Comparison of ENCODE assay signal across 14 cellular contexts in genomic region chr3:59246719-59247401, GRCh38.
DNase-seq lines count a peak whose midpoint lies in the region; ATAC-seq, FAIRE-seq and TF ChIP-seq lines count a peak whose summit lies in the region.
"Had no signal": no experiment of that assay in that cellular context is flagged by ENCODE, and none has a peak within 500 bp of the region (broad histone marks: within the 10 kb centered on the region; RNA-seq: fewer than 3 reads in every experiment).

No MANE protein-coding gene starts in this region.

- WGBS in mesenchymal stem cell: 97% methylated on average over 3 of the region's 3 CpGs

- H2AK5ac ChIP-seq in mesenchymal stem cell (ENCODE audit: low read length, severe bottlenecking): no peak overlapping the region

- H3K4me1 Mint-ChIP-seq in CD4-positive, alpha-beta memory T cell: no peaks in the 10 kb centered on the region

- no peak overlapping the region for H3K23ac ChIP-seq in mesenchymal stem cell (ENCODE audit: low read length in 2 of 2)

- H3K27ac Mint-ChIP-seq in CD4-positive, alpha-beta memory T cell: no peak overlapping the region

- no peak overlapping the region for H4K91ac ChIP-seq in mesenchymal stem cell (ENCODE audit: low read length)

- no peak overlapping the region for H3K4me3 ChIP-seq in mesenchymal stem cell (ENCODE audit: insufficient read depth in 1 of 2, low read depth in 1 of 2, low read length in 2 of 2)
- no peak overlapping the region for H3K4me3 ChIP-seq in CD4-positive, alpha-beta memory T cell (ENCODE audit: low read length in 2 of 2)
- H3K4me3 ChIP-seq: SJCRH30, stomach had no signal

- TF ChIP-seq CTCF in GM20000 (IDR thresholded peaks at IDR 0.05; ENCODE audit: extremely low read depth, missing control alignments): no peak

- no peak for DNase-seq in GM12891 (ENCODE audit: insufficient read length, low spot score)
- peak; percentile 36 for DNase-seq in GM20000 (ENCODE audit: low spot score)
- peak; percentile 51 for DNase-seq in germinal center (ENCODE audit: low spot score)
- DNase-seq in stimulated activated CD4-positive, alpha-beta T cell treated with anti-CD3 and anti-CD28 coated beads, Interleukin-4, amount 100 ng/mL, for 4 hours: no peak
- DNase-seq in mesenchymal stem cell: no peak
- no peak for DNase-seq in CD4-positive, alpha-beta memory T cell
- DNase-seq: activated effector memory CD4-positive, alpha-beta T cell treated with Interleukin-2 at 50 U/mL for 16 hours; NCI-H526 treated with DMSO at 0.1 percent for 48 hours had no signal

- no peak overlapping the region for H3K4me2 ChIP-seq in mesenchymal stem cell (ENCODE audit: low read length, poor library complexity, severe bottlenecking)

- intact Hi-C loops in CD4-positive, alpha-beta memory T cell (cut with micrococcal nuclease): no loop called here

- no peak overlapping the region for H3K4me3 Mint-ChIP-seq in CD4-positive, alpha-beta memory T cell

- H4K8ac ChIP-seq in mesenchymal stem cell (ENCODE audit: low read length): no peak overlapping the region

- no peak for TF ChIP-seq POLR2A in GM12891 (IDR thresholded peaks at IDR 0.05; ENCODE audit: low read depth, low read length)

- H3K4ac ChIP-seq in mesenchymal stem cell (ENCODE audit: low read depth in 1 of 2, low read length in 2 of 2): no peak overlapping the region

- H3K27ac ChIP-seq in mesenchymal stem cell (ENCODE audit: low read length, poor library complexity, severe bottlenecking): no peak overlapping the region
- H3K27ac ChIP-seq in CD4-positive, alpha-beta memory T cell (ENCODE audit: low read depth, low read length): no peak overlapping the region
- H3K27ac ChIP-seq: stomach had no signal

- H3K14ac ChIP-seq in mesenchymal stem cell (ENCODE audit: low read length in 2 of 2): no peak overlapping the region

- H3K4me1 ChIP-seq in mesenchymal stem cell (ENCODE audit: control insufficient read depth, insufficient read depth, low read depth, low read length): peaks cover 4% of the 10 kb centered on the region
- no peaks in the 10 kb centered on the region for H3K4me1 ChIP-seq in CD4-positive, alpha-beta memory T cell (ENCODE audit: insufficient read depth, low read length)

- CTCF ChIA-PET in CD4-positive, alpha-beta memory T cell (lab: Charles Lee; ENCODE audit: partially characterized antibody): no interaction called here

- no peak overlapping the region for H3K18ac ChIP-seq in mesenchymal stem cell (ENCODE audit: low read depth in 1 of 2, low read length in 2 of 2)

- H3K36me3 Mint-ChIP-seq in CD4-positive, alpha-beta memory T cell: no peaks in the 10 kb centered on the region

- H3K79me1 ChIP-seq in mesenchymal stem cell (replicated peaks; ENCODE audit: low read length, poor library complexity, severe bottlenecking): no peaks in the 10 kb centered on the region

- peak; percentile 16 for FAIRE-seq in GM12891 (lab: Jason Lieb, UNC)
- FAIRE-seq: colon had no signal

- H3K27me3 ChIP-seq in mesenchymal stem cell (ENCODE audit: control insufficient read depth in 1 of 2, insufficient read depth in 1 of 2, low read length in 2 of 2): peaks cover 0 to 7% of the 10 kb centered on the region in 2 experiments
- H3K27me3 ChIP-seq in CD4-positive, alpha-beta memory T cell (ENCODE audit: insufficient read depth, low read length): no peaks in the 10 kb centered on the region
- H3K27me3 ChIP-seq: SJCRH30, stomach had no signal

- ATAC-seq in HG03442 (IDR thresholded peaks at IDR 0.05; ENCODE audit: unreplicated experiment) (peak; percentile 43), GM19467 (IDR thresholded peaks at IDR 0.05; ENCODE audit: unreplicated experiment) (no peak)
- ATAC-seq: activated CD4-positive, CD25-positive, alpha-beta regulatory T cell treated with anti-CD3 and anti-CD28 coated beads, Interleukin-2, amount 50 U/mL, for 24 hours had no signal

- no peak overlapping the region for H2BK12ac ChIP-seq in mesenchymal stem cell (ENCODE audit: low read length in 2 of 2)

- H3K9me3 ChIP-seq in mesenchymal stem cell (ENCODE audit: control insufficient read depth, low read length): no peaks in the 10 kb centered on the region
- no peaks in the 10 kb centered on the region for H3K9me3 ChIP-seq in CD4-positive, alpha-beta memory T cell (ENCODE audit: control insufficient read depth in 1 of 2, low read length in 2 of 2)
- H3K9me3 ChIP-seq: SJCRH30, stomach had no signal

- no peak overlapping the region for H3K9ac ChIP-seq in mesenchymal stem cell (ENCODE audit: low read length)

- H3K36me3 ChIP-seq in mesenchymal stem cell (ENCODE audit: control insufficient read depth in 1 of 2, insufficient read depth in 2 of 2, low read depth in 1 of 2, low read length in 2 of 2): no peaks in the 10 kb centered on the region
- no peaks in the 10 kb centered on the region for H3K36me3 ChIP-seq in CD4-positive, alpha-beta memory T cell (ENCODE audit: insufficient read depth, low read length)
- H3K36me3 ChIP-seq: SJCRH30, stomach had no signal

- H2AFZ ChIP-seq in mesenchymal stem cell (ENCODE audit: low read depth, low read length): no peak overlapping the region

- no peak overlapping the region for H2BK120ac ChIP-seq in mesenchymal stem cell (ENCODE audit: low read depth, low read length)

- H2BK5ac ChIP-seq in mesenchymal stem cell (ENCODE audit: low read depth, low read length, poor library complexity, severe bottlenecking): no peak overlapping the region

- peaks cover 0 to 2% (median 0%) of the 10 kb centered on the region in 8 donors for H3K9me3 Mint-ChIP-seq in CD4-positive, alpha-beta memory T cell

- no peaks in the 10 kb centered on the region for H3K27me3 Mint-ChIP-seq in CD4-positive, alpha-beta memory T cell

- no peak overlapping the region for H2BK15ac ChIP-seq in mesenchymal stem cell (ENCODE audit: low read depth, poor library complexity, severe bottlenecking)

- POLR2A ChIA-PET in CD4-positive, alpha-beta memory T cell (lab: Charles Lee; ENCODE audit: partially characterized antibody): no interaction called here

TF ChIP-seq in GM12891, 5 proteins besides CTCF, POLR2A, EP300 and RAD21:
- TF ChIP-seq POLR2AphosphoS5 (IDR thresholded peaks at IDR 0.05; ENCODE audit: low read depth, low read length) (no peak), PAX5 (IDR thresholded peaks at IDR 0.05; ENCODE audit: insufficient read depth, low read length, severe bottlenecking) (peak; percentile 97)
TF ChIP-seq in GM12891: peak in this region for 1.

Comparison
In these comparisons a context has a peak if more than half of its experiments do, and no peak if none do; other contexts are left out.
1. DNase-seq: peak in GM20000 (single experiment) and germinal center (single experiment); none in GM12891 (single experiment), stimulated activated CD4-positive, alpha-beta T cell treated with anti-CD3 and anti-CD28 coated beads, Interleukin-4, amount 100 ng/mL, for 4 hours (0 of 2), mesenchymal stem cell (single experiment) and CD4-positive, alpha-beta memory T cell (0 of 5).